ENCODE assay signal across 10 cellular contexts in genomic region chr2:26477911-26478253, GRCh38. TPM values are rescaled to one million over a fixed set of nuclear protein-coding genes. Genes with fewer than 3 reads are reported as not detected.
DNase-seq lines count a peak whose midpoint lies in the region; ATAC-seq and TF ChIP-seq lines count a peak whose summit lies in the region.
"Had no signal": no experiment of that assay in that cellular context is flagged by ENCODE, and none has a peak within 500 bp of the region (broad histone marks: within the 10 kb centered on the region; RNA-seq: fewer than 3 reads in every experiment).

Gene OTOF, minus strand, starts transcription at chr2:26478124.

- peak; percentile 9 for DNase-seq in NCI-H1092 (lab: John Stamatoyannopoulos, UW)
- no peak for DNase-seq in NCI-H1092 treated with DMSO at 0.1 percent for 48 hours (lab: John Stamatoyannopoulos, UW)
- peak; percentile 43 for DNase-seq in SK-MEL-5 (ENCODE audit: low read depth, low spot score)
- DNase-seq in fibroblast of lung (ENCODE audit: low read depth in 2 of 2), result peak; percentile 47 to 69
- DNase-seq in osteoblast (ENCODE audit: insufficient read length, low spot score, missing footprints), result peak; percentile 98
- DNase-seq in NCI-H2196 (lab: John Stamatoyannopoulos, UW; ENCODE audit: unreplicated experiment), result no peak
- DNase-seq in iPS-NIHi11 (ENCODE audit: low spot score), result no peak
- DNase-seq: activated B cell treated with CpG ODN at 0.5 μM for 24 hours had no signal

- in situ Hi-C loops in SK-MEL-5 (cut with HindIII; ENCODE audit: low pct_unique_long_range_greater_than_20kb, low sequenced_read_pairs), result no loop called here

- no peak within 1 kb of the TSS for H2AFZ ChIP-seq in fibroblast of lung (ENCODE audit: low read length)
- H2AFZ ChIP-seq in osteoblast (ENCODE audit: low read length), result no peak within 1 kb of the TSS

- no peak within 1 kb of the TSS for H3K4me3 ChIP-seq in fibroblast of lung (replicated peaks in 1 of 4; ENCODE audit: control extremely low read depth in 1 of 4, insufficient read depth in 1 of 4, low read depth in 3 of 4, low read length in 4 of 4)
- H3K4me3 ChIP-seq in osteoblast (ENCODE audit: insufficient read depth, low read length), result no peak within 1 kb of the TSS
- H3K4me3 ChIP-seq: esophagus muscularis mucosa had no signal

- no peak for ATAC-seq in GM18519 (IDR thresholded peaks at IDR 0.05; ENCODE audit: low FRiP score, unreplicated experiment)

- H3K36me3 ChIP-seq in fibroblast of lung (ENCODE audit: control insufficient read depth, insufficient read depth, low read length), result no peaks in the 10 kb centered on the region
- no peaks in the 10 kb centered on the region for H3K36me3 ChIP-seq in osteoblast (ENCODE audit: insufficient read depth, low read length)
- H3K36me3 ChIP-seq: esophagus muscularis mucosa had no signal

- no peaks in the 10 kb centered on the region for H3K9me3 ChIP-seq in fibroblast of lung (ENCODE audit: control insufficient read depth, insufficient read depth, low read depth, low read length)
- no peaks in the 10 kb centered on the region for H3K9me3 ChIP-seq in osteoblast (ENCODE audit: low read depth, low read length)
- H3K9me3 ChIP-seq: esophagus muscularis mucosa had no signal

- no peak for TF ChIP-seq CTCF in fibroblast of lung (conservative IDR thresholded peaks at IDR 0.05 in 1 of 2, IDR thresholded peaks at IDR 0.05 in 1 of 2; ENCODE audit: low read depth in 1 of 2, low read length in 2 of 2)
- TF ChIP-seq CTCF in osteoblast (IDR thresholded peaks at IDR 0.05; ENCODE audit: extremely low read depth, low read depth, low read length), result no peak

- H3K9ac ChIP-seq in fibroblast of lung (ENCODE audit: insufficient read depth, low read length), result no peak within 1 kb of the TSS

- H3K4me2 ChIP-seq in fibroblast of lung (ENCODE audit: extremely low read depth, insufficient read depth, low read length) (no peak within 1 kb of the TSS), osteoblast (ENCODE audit: insufficient read depth, low read length) (no peak within 1 kb of the TSS)

- H3K79me2 ChIP-seq in fibroblast of lung (ENCODE audit: control insufficient read depth, insufficient read depth, low read length) (no peaks in the 10 kb centered on the region), osteoblast (ENCODE audit: insufficient read depth, low read length) (no peaks in the 10 kb centered on the region)

- H3K27ac ChIP-seq in fibroblast of lung (ENCODE audit: insufficient read depth, low read length), result no peak within 1 kb of the TSS
- H3K27ac ChIP-seq in osteoblast (ENCODE audit: low read depth, low read length), result no peak within 1 kb of the TSS
- H3K27ac ChIP-seq: esophagus muscularis mucosa had no signal

- H4K20me1 ChIP-seq in fibroblast of lung (ENCODE audit: control insufficient read depth, extremely low read depth, insufficient read depth, low read length), result no peaks in the 10 kb centered on the region
- H4K20me1 ChIP-seq in osteoblast (ENCODE audit: insufficient read depth, low read length), result no peaks in the 10 kb centered on the region

- no peaks in the 10 kb centered on the region for H3K27me3 ChIP-seq in fibroblast of lung (ENCODE audit: control insufficient read depth, insufficient read depth, low read length)
- H3K27me3 ChIP-seq in osteoblast (ENCODE audit: insufficient read depth, low read length), result no peaks in the 10 kb centered on the region
- H3K27me3 ChIP-seq: esophagus muscularis mucosa had no signal

- H3K4me1 ChIP-seq in fibroblast of lung (ENCODE audit: control insufficient read depth, extremely low read depth, insufficient read depth, low read length), result no peaks in the 10 kb centered on the region
- H3K4me1 ChIP-seq in osteoblast (ENCODE audit: insufficient read depth, low read length), result no peaks in the 10 kb centered on the region

RNA-seq across cellular contexts. Expression of gene OTOF, which starts in this region (rescaled TPM):
- total RNA-seq in SK-MEL-5 (2014; rRNA removed; shearing (Covaris generic)), result not detected in 2 replicates
- not detected in 2 replicates for polyA plus RNA-seq in SK-MEL-5 (2015; cell fraction: cytosol; rRNA removed)
- polyA plus RNA-seq in SK-MEL-5 (2015; cell fraction: nucleus; rRNA removed), result not detected in 2 replicates
- total RNA-seq in fibroblast of lung (not detected in 2 replicates), osteoblast (not detected in 2 replicates)
- polyA plus RNA-seq in fibroblast of lung, result not detected in 2 replicates
- polyA plus RNA-seq in fibroblast of lung (2012), result not detected in 2 replicates
- not detected in 2 replicates for polyA minus RNA-seq in fibroblast of lung (ENCODE audit: low replicate concordance)
- total RNA-seq: activated B cell treated with CpG ODN at 0.5 μM for 24 hours had no signal

Comparison
In these comparisons a context has a peak if more than half of its experiments do, and no peak if none do; other contexts are left out.
1. Peak in DNase-seq in SK-MEL-5; RNA of the gene not detected or under 1 TPM.
2. Peak in DNase-seq in fibroblast of lung; RNA of the gene not detected or under 1 TPM.
3. Peak in DNase-seq in osteoblast; RNA of the gene not detected or under 1 TPM.